8 cellular contexts compared by ENCODE assay signal in the genomic region with DNA sequence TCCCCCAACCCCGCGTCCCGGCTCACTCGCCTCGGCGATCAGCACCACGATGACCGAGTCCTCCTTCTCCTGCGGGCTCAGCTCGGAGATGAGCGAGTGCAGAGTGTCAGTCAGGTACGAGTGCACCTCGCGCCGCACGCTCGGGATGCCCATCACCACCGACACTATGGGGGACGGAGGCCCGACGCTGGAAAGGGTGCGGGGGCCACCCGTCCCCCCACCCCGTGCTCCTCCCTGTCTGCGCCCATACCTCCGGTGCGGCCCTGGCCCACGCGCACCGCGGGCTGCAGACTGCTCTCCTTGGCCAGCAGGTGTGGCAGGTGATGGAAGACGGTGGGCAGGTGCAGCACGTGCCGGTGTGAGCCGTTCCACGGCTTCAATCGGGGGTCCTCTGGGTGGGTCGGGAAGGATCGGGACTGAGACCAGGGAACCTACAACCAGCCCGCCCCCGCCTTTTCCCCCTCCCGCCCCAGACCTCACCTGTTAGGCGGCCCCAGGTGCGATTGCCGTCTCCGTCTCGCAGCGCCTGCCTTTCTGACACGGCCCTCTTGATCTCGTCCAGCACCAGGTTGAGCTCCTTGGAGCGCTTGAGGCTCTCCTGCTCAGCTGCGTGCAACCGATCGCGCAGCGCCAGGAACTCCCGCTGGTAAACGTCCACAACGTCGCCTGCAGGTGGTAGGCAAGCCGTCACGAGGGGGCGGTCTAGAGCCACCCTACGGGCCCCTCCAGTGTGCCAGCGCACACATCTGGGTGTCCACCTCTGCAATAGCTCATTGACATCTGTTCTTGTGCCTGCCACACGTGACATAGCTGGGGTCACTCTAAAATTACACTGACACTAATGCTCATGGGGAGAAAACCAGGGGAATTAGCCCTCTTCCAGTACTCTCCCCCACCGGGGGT. TPM values are rescaled to one million over a fixed set of nuclear protein-coding genes. Genes with fewer than 3 reads are reported as not detected.
DNase-seq lines count a peak whose midpoint lies in the region; ATAC-seq and TF ChIP-seq lines count a peak whose summit lies in the region.

No MANE protein-coding gene starts in this region.

- peaks cover 11% of the 10 kb centered on the region for H3K36me3 ChIP-seq in CD4-positive, CD25-positive, alpha-beta regulatory T cell (ENCODE audit: control insufficient read depth, insufficient read depth, low read length)
- H3K36me3 ChIP-seq in HCT116 (ENCODE audit: control insufficient read depth in 1 of 2, insufficient read depth in 2 of 2, low read length in 2 of 2) (peaks cover 5 to 20% of the 10 kb centered on the region in 2 experiments; a peak in 1 of 4 replicates), RWPE2 (ENCODE audit: low read depth) (peaks cover 46% of the 10 kb centered on the region)

- intact Hi-C loops in HCT116 (cut with micrococcal nuclease): loop anchor here (2.0 to 5.0 kb wide), 3 partner anchors 57 to 291 kb away; a partner anchor contains a TSS

- H3K4me3 ChIP-seq in CD4-positive, CD25-positive, alpha-beta regulatory T cell (ENCODE audit: low read depth, low read length): no peak overlapping the region
- no peak overlapping the region for H3K4me3 ChIP-seq in HCT116 (replicated peaks in 1 of 2; ENCODE audit: low read depth in 1 of 2, low read length in 2 of 2)
- no peak overlapping the region for H3K4me3 ChIP-seq in RWPE2 (ENCODE audit: severe bottlenecking)

- ATAC-seq in CD4-positive, CD25-positive, alpha-beta regulatory T cell (ENCODE audit: low read depth in 2 of 2): peak; percentile 49 to 55
- ATAC-seq in HCT116: peak; percentile 67
- no peak for ATAC-seq in RWPE2 (ENCODE audit: low read depth)
- peak; percentile 41 for ATAC-seq in activated naive CD8-positive, alpha-beta T cell treated with anti-CD3 and anti-CD28 coated beads, Interleukin-2, amount 10 ng/mL, durations not matched to agents 7 days and 5 days (ENCODE audit: low read depth)

- peak overlapping the region in 3 of 4 donors; percentile 36 to 78 (median 61) for H3K4me3 Mint-ChIP-seq in CD4-positive, CD25-positive, alpha-beta regulatory T cell
- no peak overlapping the region for H3K4me3 Mint-ChIP-seq in activated naive CD8-positive, alpha-beta T cell treated with anti-CD3 and anti-CD28 coated beads, Interleukin-2, amount 10 ng/mL, durations not matched to agents 7 days and 5 days

- no peak for TF ChIP-seq RAD21 in HCT116 (IDR thresholded peaks at IDR 0.05; ENCODE audit: low read depth)

- H3K79me2 ChIP-seq in HCT116 (ENCODE audit: insufficient read depth, low read length): peaks cover 41% of the 10 kb centered on the region

- H3K27ac ChIP-seq in CD4-positive, CD25-positive, alpha-beta regulatory T cell (ENCODE audit: insufficient read depth, low read length, poor library complexity, severe bottlenecking): no peak overlapping the region
- H3K27ac ChIP-seq in HCT116 (ENCODE audit: low read depth, low read length) (peak overlapping the region; percentile 28; the same call in 1 of the 2 replicates), RWPE2 (ENCODE audit: poor library complexity, severe bottlenecking) (no peak overlapping the region)

- H3K4me2 ChIP-seq in HCT116 (ENCODE audit: low read length): no peak overlapping the region

- RAD21 ChIA-PET in HCT116 (lab: Charles Lee; ENCODE audit: low non-redundant PET in 1 of 2, low total read pairs in 2 of 2, uncharacterized antibody in 2 of 2, unreplicated experiment in 2 of 2): interaction anchor here in 1 of 2 experiments (0.5 kb wide), 1 partner anchor 16 kb away, joined by 3 read pairs; no protein-coding TSS in a partner anchor

- H3K4me1 ChIP-seq in CD4-positive, CD25-positive, alpha-beta regulatory T cell (ENCODE audit: control insufficient read depth, insufficient read depth, low read length, poor library complexity, severe bottlenecking): peaks cover 33% of the 10 kb centered on the region
- H3K4me1 ChIP-seq in HCT116 (ENCODE audit: control insufficient read depth in 1 of 2, insufficient read depth in 2 of 2, low read length in 2 of 2) (peaks cover 31 to 46% of the 10 kb centered on the region in 2 experiments), RWPE2 (ENCODE audit: insufficient read depth, poor library complexity, severe bottlenecking) (peaks cover 13% of the 10 kb centered on the region)

- DNase-seq in CD4-positive, CD25-positive, alpha-beta regulatory T cell: peak; percentile 68 to 81 (median 78)
- DNase-seq in HCT116 (ENCODE audit: low read depth, low spot score) (no peak), RWPE2 (ENCODE audit: low spot score) (peak; percentile 72), iPS-NIHi7 (ENCODE audit: extremely low spot score) (peak; percentile 79), NCI-H128 (lab: John Stamatoyannopoulos, UW; ENCODE audit: unreplicated experiment) (no peak), DMS 273 (lab: John Stamatoyannopoulos, UW; ENCODE audit: unreplicated experiment) (no peak)
- DNase-seq in activated naive CD8-positive, alpha-beta T cell treated with anti-CD3 and anti-CD28 coated beads, Interleukin-2, amount 10 ng/mL, durations not matched to agents 7 days and 5 days: peak; percentile 86
- DNase-seq in stimulated activated CD4-positive, alpha-beta T cell treated with anti-CD3 and anti-CD28 coated beads, Interleukin-4, amount 100 ng/mL, for 4 hours: peak; percentile 79 to 86

- CTCF ChIA-PET in HCT116 (lab: Charles Lee): interaction anchor here (0.8 to 2.7 kb wide), 9 partner anchors 9 to 289 kb away, joined by 3 to 8 read pairs (median 4); a partner anchor contains a TSS

- POLR2A ChIA-PET in HCT116 (lab: Charles Lee): interaction anchor here (1.1 to 1.2 kb wide), 2 partner anchors 19 to 178 kb away, joined by 4 read pairs; a partner anchor contains a TSS
- POLR2A ChIA-PET in activated naive CD8-positive, alpha-beta T cell treated with anti-CD3 and anti-CD28 coated beads, Interleukin-2, amount 10 ng/mL, durations not matched to agents 7 days and 5 days (lab: Charles Lee): interaction anchor here (0.6 to 1.8 kb wide), 8 partner anchors 10 to 288 kb away, joined by 3 to 8 read pairs (median 4); a partner anchor contains a TSS

- peak in 2 of 3 experiments; percentile 77 to 85; a peak in 4 of 6 replicates for TF ChIP-seq CTCF in HCT116 (IDR thresholded peaks at IDR 0.05 in 2 of 3, conservative IDR thresholded peaks at IDR 0.05 in 1 of 3; ENCODE audit: borderline replicate concordance in 1 of 3, insufficient read depth in 1 of 3, low read depth in 2 of 3, low read length in 2 of 3)
- TF ChIP-seq CTCF in RWPE2 (IDR thresholded peaks at IDR 0.05; ENCODE audit: poor library complexity, severe bottlenecking): peak; percentile 54

- H3K9me2 ChIP-seq in HCT116 (ENCODE audit: insufficient read depth): no peaks in the 10 kb centered on the region

- no peaks in the 10 kb centered on the region for H3K27me3 ChIP-seq in CD4-positive, CD25-positive, alpha-beta regulatory T cell (ENCODE audit: control insufficient read depth, insufficient read depth, low read length)
- H3K27me3 ChIP-seq in HCT116 (ENCODE audit: insufficient read depth, low read length): no peaks in the 10 kb centered on the region
- no peaks in the 10 kb centered on the region for H3K27me3 ChIP-seq in RWPE2 (ENCODE audit: insufficient read depth, poor library complexity, severe bottlenecking)

- TF ChIP-seq POLR2A in HCT116 (IDR thresholded peaks at IDR 0.05; ENCODE audit: borderline replicate concordance, extremely low read depth, insufficient read depth, insufficient read length): no peak

- no peak overlapping the region for H3K9ac ChIP-seq in HCT116 (ENCODE audit: low read length)

- H3K27ac Mint-ChIP-seq in CD4-positive, CD25-positive, alpha-beta regulatory T cell: peak overlapping the region; percentile 47 to 95 (median 77)
- H3K27ac Mint-ChIP-seq in activated naive CD8-positive, alpha-beta T cell treated with anti-CD3 and anti-CD28 coated beads, Interleukin-2, amount 10 ng/mL, durations not matched to agents 7 days and 5 days: peak overlapping the region; percentile 60

- no peaks in the 10 kb centered on the region for H3K27me3 Mint-ChIP-seq in CD4-positive, CD25-positive, alpha-beta regulatory T cell
- H3K27me3 Mint-ChIP-seq in activated naive CD8-positive, alpha-beta T cell treated with anti-CD3 and anti-CD28 coated beads, Interleukin-2, amount 10 ng/mL, durations not matched to agents 7 days and 5 days: no peaks in the 10 kb centered on the region

- no peak overlapping the region for H2AFZ ChIP-seq in HCT116 (ENCODE audit: low read depth, low read length, poor library complexity, severe bottlenecking)

- H4K20me1 ChIP-seq in HCT116 (ENCODE audit: insufficient read depth): no peaks in the 10 kb centered on the region

- H3K9me3 Mint-ChIP-seq in CD4-positive, CD25-positive, alpha-beta regulatory T cell: peaks cover 0 to 4% (median 0%) of the 10 kb centered on the region in 7 donors
- H3K9me3 Mint-ChIP-seq in activated naive CD8-positive, alpha-beta T cell treated with anti-CD3 and anti-CD28 coated beads, Interleukin-2, amount 10 ng/mL, durations not matched to agents 7 days and 5 days: no peaks in the 10 kb centered on the region

- H3K9me3 ChIP-seq in CD4-positive, CD25-positive, alpha-beta regulatory T cell (ENCODE audit: control insufficient read depth in 2 of 2, low read length in 2 of 2): no peaks in the 10 kb centered on the region
- H3K9me3 ChIP-seq in HCT116 (ENCODE audit: control insufficient read depth in 1 of 2, insufficient read depth in 1 of 2, low read depth in 1 of 2, low read length in 2 of 2): no peaks in the 10 kb centered on the region
- no peaks in the 10 kb centered on the region for H3K9me3 ChIP-seq in RWPE2 (ENCODE audit: severe bottlenecking)

- H3K4me1 Mint-ChIP-seq in CD4-positive, CD25-positive, alpha-beta regulatory T cell: peaks cover 0 to 42% (median 24%) of the 10 kb centered on the region in 4 donors
- peaks cover 28% of the 10 kb centered on the region for H3K4me1 Mint-ChIP-seq in activated naive CD8-positive, alpha-beta T cell treated with anti-CD3 and anti-CD28 coated beads, Interleukin-2, amount 10 ng/mL, durations not matched to agents 7 days and 5 days

- H3K36me3 Mint-ChIP-seq in CD4-positive, CD25-positive, alpha-beta regulatory T cell: peaks cover 21% of the 10 kb centered on the region
- peaks cover 7% of the 10 kb centered on the region for H3K36me3 Mint-ChIP-seq in activated naive CD8-positive, alpha-beta T cell treated with anti-CD3 and anti-CD28 coated beads, Interleukin-2, amount 10 ng/mL, durations not matched to agents 7 days and 5 days

- no TSS peak for BruUV-seq in HCT116 (replicated peaks; lab: Mats Ljungman, UMichigan)

RNA-seq across cellular contexts. Expression of a gene that starts 5.1 kb away (rescaled TPM):
- total RNA-seq in CD4-positive, CD25-positive, alpha-beta regulatory T cell: 134 TPM
- 10 to 100 TPM; 11.9 to 18.0 (median 13.8) TPM for polyA plus RNA-seq in CD4-positive, CD25-positive, alpha-beta regulatory T cell
- total RNA-seq in HCT116 (2021; ENCODE audit: unreplicated experiment): 148 TPM
- polyA plus RNA-seq in HCT116 (2012): 85.4 and 95.3 TPM in 2 replicates
- 100 to 1,000 TPM; 118 TPM for total RNA-seq in activated naive CD8-positive, alpha-beta T cell treated with anti-CD3 and anti-CD28 coated beads, Interleukin-2, amount 10 ng/mL, durations not matched to agents 7 days and 5 days

RNA-seq across cellular contexts. Expression of a gene that starts 7.8 kb away (rescaled TPM):
- 2.8 TPM for total RNA-seq in CD4-positive, CD25-positive, alpha-beta regulatory T cell
- 1 to 10 TPM in 2 of 4 donors, under 1 TPM in 2; 0.48 to 4.3 (median 1.3) TPM for polyA plus RNA-seq in CD4-positive, CD25-positive, alpha-beta regulatory T cell
- total RNA-seq in HCT116 (2021; ENCODE audit: unreplicated experiment): 5.0 TPM
- 0.85 and 1.5 TPM in 2 replicates for polyA plus RNA-seq in HCT116 (2012)
- total RNA-seq in activated naive CD8-positive, alpha-beta T cell treated with anti-CD3 and anti-CD28 coated beads, Interleukin-2, amount 10 ng/mL, durations not matched to agents 7 days and 5 days: 1 to 10 TPM; 5.7 to 6.3 TPM

RNA-seq across cellular contexts. Expression of a gene that starts 19.1 kb away (rescaled TPM):
- total RNA-seq in CD4-positive, CD25-positive, alpha-beta regulatory T cell: 615 TPM
- 100 to 1,000 TPM; 219 to 283 (median 237) TPM for polyA plus RNA-seq in CD4-positive, CD25-positive, alpha-beta regulatory T cell
- 299 TPM for total RNA-seq in HCT116 (2021; ENCODE audit: unreplicated experiment)
- polyA plus RNA-seq in HCT116 (2012): 298 and 317 TPM in 2 replicates
- 100 to 1,000 TPM; 196 to 216 TPM for total RNA-seq in activated naive CD8-positive, alpha-beta T cell treated with anti-CD3 and anti-CD28 coated beads, Interleukin-2, amount 10 ng/mL, durations not matched to agents 7 days and 5 days

RNA-seq across cellular contexts. Expression of a gene that starts 57.1 kb away (rescaled TPM):
- total RNA-seq in CD4-positive, CD25-positive, alpha-beta regulatory T cell: 46.4 TPM
- polyA plus RNA-seq in CD4-positive, CD25-positive, alpha-beta regulatory T cell: 10 to 100 TPM; 10.2 to 18.5 (median 17.2) TPM
- total RNA-seq in HCT116 (2021; ENCODE audit: unreplicated experiment): 36.2 TPM
- 20.9 and 21.7 TPM in 2 replicates for polyA plus RNA-seq in HCT116 (2012)
- total RNA-seq in activated naive CD8-positive, alpha-beta T cell treated with anti-CD3 and anti-CD28 coated beads, Interleukin-2, amount 10 ng/mL, durations not matched to agents 7 days and 5 days: 10 to 100 TPM; 46.1 to 47.4 TPM

Comparison
In these comparisons a context has a peak if more than half of its experiments do, and no peak if none do; other contexts are left out.
1. DNase-seq: peak in CD4-positive, CD25-positive, alpha-beta regulatory T cell (3 of 3), RWPE2 (single experiment), activated naive CD8-positive, alpha-beta T cell treated with anti-CD3 and anti-CD28 coated beads, Interleukin-2, amount 10 ng/mL, durations not matched to agents 7 days and 5 days (single experiment), iPS-NIHi7 (single experiment) and stimulated activated CD4-positive, alpha-beta T cell treated with anti-CD3 and anti-CD28 coated beads, Interleukin-4, amount 100 ng/mL, for 4 hours (2 of 2); none in HCT116 (single experiment), NCI-H128 (single experiment) and DMS 273 (single experiment).